ENCODE assay signal across 1 cellular context in genomic region chr1:41666991-41667631, GRCh38.
TF ChIP-seq lines count a peak whose summit lies in the region.

No MANE protein-coding gene starts in this region.

TF ChIP-seq in GM23338, 12 proteins besides CTCF, POLR2A, EP300 and RAD21 (continued from another document):
- TF ChIP-seq ETS1 (IDR thresholded peaks at IDR 0.05): no peak
- no peak for TF ChIP-seq EZH2 (IDR thresholded peaks at IDR 0.05; ENCODE audit: low read depth, unreplicated experiment)
- no peak for TF ChIP-seq STAT1 (IDR thresholded peaks at IDR 0.05; ENCODE audit: unreplicated experiment)
- TF ChIP-seq REST (IDR thresholded peaks at IDR 0.05; ENCODE audit: unreplicated experiment): no peak
- TF ChIP-seq JUNB (IDR thresholded peaks at IDR 0.05; ENCODE audit: unreplicated experiment): no peak
- no peak for TF ChIP-seq ZNF331 (CRISPR knock-in tag; IDR thresholded peaks at IDR 0.05; ENCODE audit: low read depth)
TF ChIP-seq in GM23338: peak in this region for 0.
